In genomic region chrX:50812995-50813842, GRCh38 we compare ENCODE assay signal across 8 cellular contexts. TPM values are rescaled to one million over a fixed set of nuclear protein-coding genes. Genes with fewer than 3 reads are reported as not detected.
DNase-seq lines count a peak whose midpoint lies in the region; ATAC-seq and TF ChIP-seq lines count a peak whose summit lies in the region.

No MANE protein-coding gene starts in this region.

- no peaks in the 10 kb centered on the region for H3K36me3 ChIP-seq in body of pancreas (replicated peaks in 1 of 2; ENCODE audit: insufficient read depth in 1 of 2, low read depth in 2 of 2)

- ATAC-seq in body of pancreas (peak; percentile 68), GM21529 (IDR thresholded peaks at IDR 0.05; ENCODE audit: unreplicated experiment) (no peak), GM21528 (IDR thresholded peaks at IDR 0.05; ENCODE audit: low FRiP score, unreplicated experiment) (no peak), HG03442 (IDR thresholded peaks at IDR 0.05; ENCODE audit: unreplicated experiment) (no peak), natural killer cell (no peak)

- no peaks in the 10 kb centered on the region for H3K36me3 Mint-ChIP-seq in stimulated activated naive CD8-positive, alpha-beta T cell treated with anti-CD3 and anti-CD28 coated beads, Interleukin-15, Interleukin-2, amounts not matched to agents 100 ng/mL and 50 ng/mL, for 24 hours (ENCODE audit: low read depth)
- H3K36me3 Mint-ChIP-seq in natural killer cell, result no peaks in the 10 kb centered on the region

- peak overlapping the region; percentile 23 for H3K4me3 Mint-ChIP-seq in stimulated activated naive CD8-positive, alpha-beta T cell treated with anti-CD3 and anti-CD28 coated beads, Interleukin-15, Interleukin-2, amounts not matched to agents 100 ng/mL and 50 ng/mL, for 24 hours
- no peak overlapping the region for H3K4me3 Mint-ChIP-seq in natural killer cell

- H3K27ac ChIP-seq in body of pancreas, result peak overlapping the region in 2 of 4 donors; percentile 1 to 12

- no peaks in the 10 kb centered on the region for H3K9me3 Mint-ChIP-seq in stimulated activated naive CD8-positive, alpha-beta T cell treated with anti-CD3 and anti-CD28 coated beads, Interleukin-15, Interleukin-2, amounts not matched to agents 100 ng/mL and 50 ng/mL, for 24 hours
- no peaks in the 10 kb centered on the region for H3K9me3 Mint-ChIP-seq in natural killer cell

- intact Hi-C loops in body of pancreas (cut with DNase I), result no loop called here
- intact Hi-C loops in natural killer cell (cut with micrococcal nuclease), result no loop called here

- no peaks in the 10 kb centered on the region for H3K9me3 ChIP-seq in body of pancreas

- no peak overlapping the region for H3K27ac Mint-ChIP-seq in stimulated activated naive CD8-positive, alpha-beta T cell treated with anti-CD3 and anti-CD28 coated beads, Interleukin-15, Interleukin-2, amounts not matched to agents 100 ng/mL and 50 ng/mL, for 24 hours
- no peak overlapping the region for H3K27ac Mint-ChIP-seq in natural killer cell

- H3K4me1 ChIP-seq in body of pancreas, result peaks cover 9% of the 10 kb centered on the region

- TF ChIP-seq POLR2A in body of pancreas (IDR thresholded peaks at IDR 0.05), result no peak

- DNase-seq in HT1080 (ENCODE audit: low read depth), result peak; percentile 24
- peak; percentile 34 to 49 (median 37) for DNase-seq in body of pancreas
- DNase-seq in iPS-NIHi11 (ENCODE audit: low spot score), result peak; percentile 19
- no peak for DNase-seq in natural killer cell

- TF ChIP-seq CTCF in body of pancreas (IDR thresholded peaks at IDR 0.05), result peak in 2 of 7 experiments; percentile 16 to 21
- TF ChIP-seq CTCF in natural killer cell (IDR thresholded peaks at IDR 0.05), result no peak

- no peaks in the 10 kb centered on the region for H3K27me3 ChIP-seq in body of pancreas

- peaks cover 31% of the 10 kb centered on the region for H3K27me3 Mint-ChIP-seq in stimulated activated naive CD8-positive, alpha-beta T cell treated with anti-CD3 and anti-CD28 coated beads, Interleukin-15, Interleukin-2, amounts not matched to agents 100 ng/mL and 50 ng/mL, for 24 hours
- peaks cover 20 to 60% of the 10 kb centered on the region in 2 donors for H3K27me3 Mint-ChIP-seq in natural killer cell (ENCODE audit: low read depth in 2 of 2)

- no peak overlapping the region for H3K4me3 ChIP-seq in body of pancreas

- 0 to 1% methylated on average over 2 to 47 of the region's 59 CpGs for WGBS in body of pancreas, 2 donors

- H3K4me1 Mint-ChIP-seq in stimulated activated naive CD8-positive, alpha-beta T cell treated with anti-CD3 and anti-CD28 coated beads, Interleukin-15, Interleukin-2, amounts not matched to agents 100 ng/mL and 50 ng/mL, for 24 hours (ENCODE audit: low read depth), result no peaks in the 10 kb centered on the region
- H3K4me1 Mint-ChIP-seq in natural killer cell, result no peaks in the 10 kb centered on the region

RNA-seq across cellular contexts. Expression of gene SHROOM4, which starts 0.8 kb away (rescaled TPM):
- 1.5 and 1.9 TPM in 2 replicates for total RNA-seq in HT1080 (2014; rRNA removed; shearing (Covaris generic))
- polyA plus RNA-seq in HT1080 (2015; cell fraction: cytosol; rRNA removed), result 1.00 and 1.2 TPM in 2 replicates
- polyA plus RNA-seq in HT1080 (2015; cell fraction: nucleus; rRNA removed), result 3.6 and 4.1 TPM in 2 replicates
- 1 to 10 TPM; 1.6 to 2.6 TPM for total RNA-seq in body of pancreas
- total RNA-seq in natural killer cell, result under 1 TPM in 2 of 3 donors, not detected in 1; 0.05 to 0.09 TPM
